Comparison of ENCODE assay signal across 27 cellular contexts in the genomic region with DNA sequence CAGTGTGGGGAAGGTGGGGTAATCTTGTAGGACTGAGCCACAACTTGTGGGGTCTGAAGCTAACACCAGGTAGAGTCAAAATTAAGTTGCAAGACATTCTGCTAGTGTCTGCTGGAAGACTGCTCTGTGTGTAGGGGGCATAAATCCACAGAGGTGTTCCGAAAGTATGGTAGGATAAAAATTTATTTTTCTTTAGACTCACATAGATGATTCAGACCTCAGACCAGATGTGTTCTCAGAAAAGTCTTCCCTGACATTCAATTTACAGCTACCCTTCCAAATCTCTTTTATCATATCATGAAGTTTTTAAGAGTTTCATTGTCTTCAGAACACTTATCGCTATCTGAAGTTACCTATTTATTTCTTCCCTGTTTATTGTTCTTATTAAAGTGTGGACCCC.
"Had no signal": no experiment of that assay in that cellular context is flagged by ENCODE, and none has a peak within 500 bp of the region (broad histone marks: within the 10 kb centered on the region; RNA-seq: fewer than 3 reads in every experiment).

No MANE protein-coding gene starts in this region.

- FAIRE-seq: endometrium, pancreas, urothelium cell line had no signal

- H3K4me3 Mint-ChIP-seq: activated naive CD4-positive, alpha-beta T cell treated with anti-CD3 and anti-CD28 coated beads, Interleukin-2, amount 10 ng/mL, durations not matched to agents 7 days and 5 days; activated T-helper 1 cell treated with anti-CD3 and anti-CD28 coated beads, Interleukin-12 subunit alpha, Interleukin-12 subunit beta, Interleukin-2, Interleukin-4 antibody, amounts not matched to agents 30 ng/mL and 10 ng/mL and 1 ng/mL, durations not matched to agents 14 hours and 24 hours and 36 hours had no signal

- H3K4me3 ChIP-seq: esophagus squamous epithelium, gastrocnemius medialis, left ventricle myocardium inferior, lung, mucosa of descending colon, pancreas, psoas muscle, thoracic aorta had no signal

- H3K36me3 ChIP-seq: esophagus squamous epithelium, gastrocnemius medialis, left ventricle myocardium inferior, pancreas, thoracic aorta had no signal

- H3K9me3 ChIP-seq: gastrocnemius medialis, pancreas, psoas muscle, thoracic aorta had no signal

- H3K27ac Mint-ChIP-seq: activated naive CD4-positive, alpha-beta T cell treated with anti-CD3 and anti-CD28 coated beads, Interleukin-2, amount 10 ng/mL, durations not matched to agents 7 days and 5 days; activated T-helper 1 cell treated with anti-CD3 and anti-CD28 coated beads, Interleukin-12 subunit alpha, Interleukin-12 subunit beta, Interleukin-2, Interleukin-4 antibody, amounts not matched to agents 30 ng/mL and 10 ng/mL and 1 ng/mL, durations not matched to agents 14 hours and 24 hours and 36 hours had no signal

- DNase-seq: activated CD4-positive, alpha-beta T cell treated with anti-CD3 and anti-CD28 coated beads for 4 hours; activated CD4-positive, alpha-beta T cell treated with anti-CD3 and anti-CD28 coated beads, Interleukin-2, amount 50 U/mL, for 4 hours; activated CD4-positive, CD25-positive, alpha-beta regulatory T cell; activated effector memory CD4-positive, alpha-beta T cell treated with anti-CD3 and anti-CD28 coated beads, Interleukin-2, amount 50 U/mL, for 16 hours; activated naive CD4-positive, alpha-beta T cell treated with anti-CD3 and anti-CD28 coated beads, Interleukin-2, amount 10 ng/mL, durations not matched to agents 7 days and 5 days; amniotic stem cell; caudate nucleus; dermis blood vessel endothelial cell; effector CD4-positive, alpha-beta T cell; esophagus squamous epithelium; gastrocnemius medialis; glutamatergic neuron; islet precursor cell; left ventricle myocardium inferior; mucosa of descending colon; pancreas; psoas muscle; stimulated activated CD4-positive, alpha-beta T cell treated with anti-CD3 and anti-CD28 coated beads, Interleukin-4, amount 100 ng/mL, for 1 hour; stimulated activated naive CD8-positive, alpha-beta T cell treated with anti-CD3 and anti-CD28 coated beads, Interleukin-15, Interleukin-2, amounts not matched to agents 100 U/mL and 50 U/mL, for 24 hours; T-helper 1 cell; trophoblast cell had no signal

- H3K27me3 Mint-ChIP-seq: activated naive CD4-positive, alpha-beta T cell treated with anti-CD3 and anti-CD28 coated beads, Interleukin-2, amount 10 ng/mL, durations not matched to agents 7 days and 5 days had no signal

- H3K27ac ChIP-seq: epithelial cell of prostate, left ventricle myocardium inferior, psoas muscle, thoracic aorta had no signal

- H3K27me3 ChIP-seq: esophagus squamous epithelium, gastrocnemius medialis, pancreas had no signal
